ENCODE assay signal across 9 cellular contexts in the genomic region with DNA sequence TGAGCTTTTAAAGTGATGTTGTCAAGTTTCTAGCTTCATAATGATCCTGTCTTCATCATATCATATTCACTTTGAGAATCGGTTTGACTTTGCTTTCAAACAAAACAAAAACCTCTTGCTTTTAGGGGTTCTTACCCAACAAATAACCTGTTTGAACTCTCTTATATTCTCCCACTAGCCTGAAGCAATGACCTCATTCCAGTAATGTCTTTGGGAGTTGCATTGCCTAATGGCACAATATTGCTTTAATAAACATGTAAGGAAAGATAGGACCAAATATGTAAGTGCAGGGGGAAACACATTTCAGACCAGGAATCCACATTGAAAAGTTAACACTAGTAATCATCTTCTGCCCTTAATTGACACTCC. TPM values are rescaled to one million over a fixed set of nuclear protein-coding genes. Genes with fewer than 3 reads are reported as not detected.
DNase-seq lines count a peak whose midpoint lies in the region; ATAC-seq and TF ChIP-seq lines count a peak whose summit lies in the region.
"Had no signal": no experiment of that assay in that cellular context is flagged by ENCODE, and none has a peak within 500 bp of the region (broad histone marks: within the 10 kb centered on the region; RNA-seq: fewer than 3 reads in every experiment).

No MANE protein-coding gene starts in this region.

- no peaks in the 10 kb centered on the region for H3K27me3 ChIP-seq in IMR-90 (ENCODE audit: control insufficient read depth, insufficient read depth, low read length)
- no peaks in the 10 kb centered on the region for H3K27me3 ChIP-seq in muscle layer of duodenum (ENCODE audit: low read depth, low read length)

- H4K8ac ChIP-seq in IMR-90 (ENCODE audit: low read depth in 2 of 2, low read length in 2 of 2) = peak overlapping the region in 1 of 2 experiments; percentile 85; a peak in 1 of 4 replicates

- H3K36me3 ChIP-seq in IMR-90 (ENCODE audit: control insufficient read depth, insufficient read depth, low read length) (no peaks in the 10 kb centered on the region), muscle layer of duodenum (ENCODE audit: control insufficient read depth in 1 of 2, insufficient read depth in 2 of 2, low read length in 2 of 2) (peaks cover 0 to 9% of the 10 kb centered on the region in 2 donors)

- H3K14ac ChIP-seq in IMR-90 (replicated peaks; ENCODE audit: low read depth, low read length) = no peak overlapping the region; the same call in 1 of the 2 replicates

- H3K4me2 ChIP-seq in IMR-90 (ENCODE audit: low read depth, low read length) = peak overlapping the region; percentile 76

- peak overlapping the region; percentile 92; the same call in 1 of the 2 replicates for H3K4me3 ChIP-seq in IMR-90 (ENCODE audit: insufficient read depth, low read depth, low read length)
- H3K4me3 ChIP-seq in cardiac fibroblast (replicated peaks in 1 of 2; ENCODE audit: low read depth in 2 of 2, low read length in 2 of 2) = peak overlapping the region; percentile 74 to 93
- peak overlapping the region; percentile 83 to 90 for H3K4me3 ChIP-seq in muscle layer of duodenum (ENCODE audit: low read depth in 1 of 2, low read length in 2 of 2)

- no peak overlapping the region for H2BK20ac ChIP-seq in IMR-90 (ENCODE audit: low read depth, low read length)

- peak; percentile 21 for DNase-seq in AG08395 (ENCODE audit: low spot score)
- DNase-seq in IMR-90 = peak; percentile 73
- DNase-seq in cardiac fibroblast (ENCODE audit: low read depth in 2 of 2) = peak in 1 of 2 donors; percentile 59
- no peak for DNase-seq in RKO (ENCODE audit: low spot score)
- DNase-seq in omental fat pad (ENCODE audit: low spot score) = no peak
- no peak for DNase-seq in A172 (ENCODE audit: low spot score)

- H2BK15ac ChIP-seq in IMR-90 (ENCODE audit: low read depth, low read length) = no peak overlapping the region

- peaks cover 3 to 29% of the 10 kb centered on the region in 2 experiments; a peak in 2 of 4 replicates for H3K79me1 ChIP-seq in IMR-90 (ENCODE audit: low read depth in 1 of 2, low read length in 2 of 2)

- peak overlapping the region; percentile 85; the same call in 1 of the 2 replicates for H3K23ac ChIP-seq in IMR-90 (ENCODE audit: low read depth, low read length)

- intact Hi-C loops in IMR-90 (cut with micrococcal nuclease) = loop anchor here (2.0 to 10.0 kb wide), 3 partner anchors 61 to 1569 kb away; a partner anchor contains a TSS

- no peak for TF ChIP-seq CTCF in IMR-90 (conservative IDR thresholded peaks at IDR 0.05; ENCODE audit: low read depth, low read length)
- TF ChIP-seq CTCF in cardiac fibroblast (IDR thresholded peaks at IDR 0.05; ENCODE audit: low read depth, low read length) = no peak
- TF ChIP-seq CTCF in omental fat pad (IDR thresholded peaks at IDR 0.05) = no peak

- H3K9me1 ChIP-seq in IMR-90 (ENCODE audit: insufficient read depth, low read length) = peaks cover 6% of the 10 kb centered on the region; the same call in 1 of the 2 replicates

- TF ChIP-seq POLR2A in IMR-90 (IDR thresholded peaks at IDR 0.05; ENCODE audit: low read depth, low read length) = no peak

- H2AFZ ChIP-seq in IMR-90 (replicated peaks; ENCODE audit: low read length, poor library complexity) = no peak overlapping the region

- no peaks in the 10 kb centered on the region; the same call in 1 of the 2 replicates for H3K9me3 ChIP-seq in IMR-90 (ENCODE audit: control insufficient read depth, insufficient read depth, low read length)
- no peaks in the 10 kb centered on the region for H3K9me3 ChIP-seq in muscle layer of duodenum (ENCODE audit: control insufficient read depth in 1 of 2, low read length in 2 of 2)

- TF ChIP-seq RAD21 in IMR-90 (IDR thresholded peaks at IDR 0.05; ENCODE audit: low read length) = no peak

- CTCF ChIA-PET in IMR-90 (lab: Yijun Ruan, JAX) = no interaction called here

- H2AK9ac ChIP-seq in IMR-90 (replicated peaks; ENCODE audit: low read depth, low read length, poor library complexity) = no peak overlapping the region

- no peak overlapping the region for H4K91ac ChIP-seq in IMR-90 (ENCODE audit: insufficient read depth, low read depth, low read length)

- in situ Hi-C loops in IMR-90 (cut with MboI; ENCODE audit: low sequenced_read_pairs) = loop anchor here (25.0 kb wide), 2 partner anchors 388 to 1112 kb away; a partner anchor contains a TSS

- no TSS peak for BruUV-seq in IMR-90 (replicated peaks; lab: Mats Ljungman, UMichigan)

- H4K20me1 ChIP-seq in IMR-90 (ENCODE audit: insufficient read depth, low read length) = no peaks in the 10 kb centered on the region

- peak overlapping the region; percentile 86 for H2BK5ac ChIP-seq in IMR-90 (ENCODE audit: low read depth, low read length, poor library complexity, severe bottlenecking)

- dilution Hi-C loops in IMR-90 (cut with HindIII; ENCODE audit: low sequenced_read_pairs, unreplicated experiment) = no loop called here

- H3K18ac ChIP-seq in IMR-90 (ENCODE audit: low read depth, low read length) = no peak overlapping the region; the same call in 1 of the 2 replicates

- POLR2A ChIA-PET in IMR-90 (lab: Charles Lee; ENCODE audit: unreplicated experiment) = interaction anchor here (0.5 kb wide), 1 partner anchor 1022 kb away, joined by 4 read pairs; no protein-coding TSS in a partner anchor

- H3K27ac ChIP-seq in IMR-90 (ENCODE audit: insufficient read depth, low read length) (peak overlapping the region; percentile 32; the same call in 1 of the 2 replicates), muscle layer of duodenum (ENCODE audit: low read length) (peak overlapping the region; percentile 95)

- no peak overlapping the region; the same call in 1 of the 2 replicates for H3K9ac ChIP-seq in IMR-90 (ENCODE audit: low read depth, low read length)

- H2AK5ac ChIP-seq in IMR-90 (ENCODE audit: low read depth, low read length) = no peak overlapping the region

- H3K4me1 ChIP-seq in IMR-90 (ENCODE audit: control insufficient read depth, insufficient read depth, low read length) (peaks cover 6% of the 10 kb centered on the region), muscle layer of duodenum (ENCODE audit: control insufficient read depth in 1 of 2, insufficient read depth in 2 of 2, low read length in 2 of 2) (no peaks in the 10 kb centered on the region)

- no peak for ATAC-seq in IMR-90 (ENCODE audit: low read depth)
- ATAC-seq in GM21717 (IDR thresholded peaks at IDR 0.05; ENCODE audit: unreplicated experiment) = no peak
- ATAC-seq in omental fat pad (ENCODE audit: low FRiP score) = no peak

- H3K4ac ChIP-seq in IMR-90 (ENCODE audit: low read depth, low read length) = no peak overlapping the region

- peak overlapping the region; percentile 65; the same call in 1 of the 2 replicates for H3K56ac ChIP-seq in IMR-90 (ENCODE audit: extremely low read depth, insufficient read depth, low read length)

- H4K5ac ChIP-seq in IMR-90 (ENCODE audit: low read depth, low read length) = no peak overlapping the region

- no CpG with 5 or more reads among the region's 1 CpG for WGBS in IMR-90 (ENCODE audit: extremely low coverage in 2 of 2, insufficient read length in 1 of 2), 2 experiments

- H2BK120ac ChIP-seq in IMR-90 (ENCODE audit: low read depth, low read length) = no peak overlapping the region

TF ChIP-seq in IMR-90, 13 proteins besides CTCF, POLR2A, EP300 and RAD21:
- TF ChIP-seq CEBPB (IDR thresholded peaks at IDR 0.05; ENCODE audit: low read depth, low read length) (no peak; the same call in 1 of the 2 replicates), SMC3 (IDR thresholded peaks at IDR 0.05; ENCODE audit: low read depth, low read length) (no peak), RFX5 (IDR thresholded peaks at IDR 0.05; ENCODE audit: low read depth, low read length) (no peak), MAFK (IDR thresholded peaks at IDR 0.05; ENCODE audit: low read depth, low read length) (no peak), RCOR1 (IDR thresholded peaks at IDR 0.05; ENCODE audit: insufficient replicate concordance, low read length) (no peak), FOS (IDR thresholded peaks at IDR 0.05; ENCODE audit: low read depth, low read length) (no peak), MAZ (IDR thresholded peaks at IDR 0.05; ENCODE audit: borderline replicate concordance, low read depth, low read length) (no peak)
- TF ChIP-seq, protein P1, sequence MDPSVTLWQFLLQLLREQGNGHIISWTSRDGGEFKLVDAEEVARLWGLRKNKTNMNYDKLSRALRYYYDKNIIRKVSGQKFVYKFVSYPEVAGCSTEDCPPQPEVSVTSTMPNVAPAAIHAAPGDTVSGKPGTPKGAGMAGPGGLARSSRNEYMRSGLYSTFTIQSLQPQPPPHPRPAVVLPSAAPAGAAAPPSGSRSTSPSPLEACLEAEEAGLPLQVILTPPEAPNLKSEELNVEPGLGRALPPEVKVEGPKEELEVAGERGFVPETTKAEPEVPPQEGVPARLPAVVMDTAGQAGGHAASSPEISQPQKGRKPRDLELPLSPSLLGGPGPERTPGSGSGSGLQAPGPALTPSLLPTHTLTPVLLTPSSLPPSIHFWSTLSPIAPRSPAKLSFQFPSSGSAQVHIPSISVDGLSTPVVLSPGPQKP (IDR thresholded peaks at IDR 0.05; ENCODE audit: borderline replicate concordance, low read depth, low read length) = no peak
- TF ChIP-seq, protein P2, sequence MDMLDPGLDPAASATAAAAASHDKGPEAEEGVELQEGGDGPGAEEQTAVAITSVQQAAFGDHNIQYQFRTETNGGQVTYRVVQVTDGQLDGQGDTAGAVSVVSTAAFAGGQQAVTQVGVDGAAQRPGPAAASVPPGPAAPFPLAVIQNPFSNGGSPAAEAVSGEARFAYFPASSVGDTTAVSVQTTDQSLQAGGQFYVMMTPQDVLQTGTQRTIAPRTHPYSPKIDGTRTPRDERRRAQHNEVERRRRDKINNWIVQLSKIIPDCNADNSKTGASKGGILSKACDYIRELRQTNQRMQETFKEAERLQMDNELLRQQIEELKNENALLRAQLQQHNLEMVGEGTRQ (IDR thresholded peaks at IDR 0.05; ENCODE audit: low read depth, low read length) = no peak

RNA-seq across cellular contexts. Expression of a gene that starts 27.6 kb away (rescaled TPM):
- 2.5 and 3.9 TPM in 2 replicates for total RNA-seq in IMR-90 (2012; rRNA removed)
- polyA plus RNA-seq in IMR-90 (2012; rRNA removed) = 18.1 and 18.3 TPM in 2 replicates
- polyA plus RNA-seq in IMR-90 (2012; cell fraction: cytosol; rRNA removed) = 5.3 and 7.4 TPM in 2 replicates
- polyA plus RNA-seq in IMR-90 (2012; cell fraction: nucleus; rRNA removed; ENCODE audit: low replicate concordance) = 9.1 and 17.6 TPM in 2 replicates
- 10 to 100 TPM; 17.2 to 29.7 (median 19.3) TPM for total RNA-seq in omental fat pad
- total RNA-seq in A172 (2014; rRNA removed; shearing (Covaris generic)) = 7.8 and 10.6 TPM in 2 replicates

RNA-seq across cellular contexts. Expression of a gene that starts 27.8 kb away (rescaled TPM):
- total RNA-seq in IMR-90 (2012; rRNA removed) (1.1 TPM in 2 replicates), omental fat pad (1 to 10 TPM in 1 of 4 donors, under 1 TPM in 2, not detected in 1; 0.36 to 1.6 (median 0.56) TPM)
- 0.57 and 1.1 TPM in 2 replicates for polyA plus RNA-seq in IMR-90 (2012; rRNA removed)
- polyA plus RNA-seq in IMR-90 (2012; cell fraction: cytosol; rRNA removed) = 0.29 and 0.74 TPM in 2 replicates
- polyA plus RNA-seq in IMR-90 (2012; cell fraction: nucleus; rRNA removed; ENCODE audit: low replicate concordance) = 0.62 and 1.1 TPM in 2 replicates
- total RNA-seq in A172 (2014; rRNA removed; shearing (Covaris generic)) = 0.05 and 1.0 TPM in 2 replicates

RNA-seq across cellular contexts. Expression of a gene that starts 38.3 kb away (rescaled TPM):
- under 0.01 TPM in 2 replicates for total RNA-seq in IMR-90 (2012; rRNA removed)
- polyA plus RNA-seq in IMR-90 (2012; rRNA removed) = 0.07 TPM in 1 of 2 replicates, not detected in the other
- not detected in 2 replicates for polyA plus RNA-seq in IMR-90 (2012; cell fraction: cytosol; rRNA removed)
- polyA plus RNA-seq in IMR-90 (2012; cell fraction: nucleus; rRNA removed; ENCODE audit: low replicate concordance) = not detected in 2 replicates
- not detected for total RNA-seq in omental fat pad
- total RNA-seq in A172 (2014; rRNA removed; shearing (Covaris generic)) = not detected in 2 replicates
- total RNA-seq: RPMI7951 had no signal

Comparison
In these comparisons a context has a peak if more than half of its experiments do, and no peak if none do; other contexts are left out.
1. DNase-seq: peak in AG08395 (single experiment) and IMR-90 (single experiment); none in RKO (single experiment), omental fat pad (single experiment) and A172 (single experiment).
2. Peak in every context shown above with its lines, with median percentiles within 50 percentile points of each other: H3K4me3 ChIP-seq.